Comparison of ENCODE assay signal across 8 cellular contexts in genomic region chr22:30326704-30327362, GRCh38. TPM values are rescaled to one million over a fixed set of nuclear protein-coding genes. Genes with fewer than 3 reads are reported as not detected.
DNase-seq lines count a peak whose midpoint lies in the region; ATAC-seq and TF ChIP-seq lines count a peak whose summit lies in the region.

Gene TBC1D10A (minus strand): TSS chr22:30326941. CDS start chr22:30326881, 60 bp downstream.

- intact Hi-C loops in body of pancreas (cut with DNase I) (no loop called here), sigmoid colon (cut with DNase I) (loop anchor here (1.0 to 2.0 kb wide), 2 partner anchors 30 to 39 kb away; partner anchors contain the start of genes CCDC157 and SF3A1)

- H3K27me3 ChIP-seq in body of pancreas: no peaks in the 10 kb centered on the region
- no peaks in the 10 kb centered on the region for H3K27me3 ChIP-seq in sigmoid colon

- H3K27ac ChIP-seq in 22Rv1: peak within 1 kb of the TSS; percentile 81
- H3K27ac ChIP-seq in body of pancreas: peak within 1 kb of the TSS; percentile 78 to 94 (median 86)
- H3K27ac ChIP-seq in sigmoid colon: peak within 1 kb of the TSS; percentile 91 to 98 (median 92)

- H3K4me3 ChIP-seq in body of pancreas (peak within 1 kb of the TSS; percentile 76 to 86), sigmoid colon (peak within 1 kb of the TSS; percentile 83 to 100 (median 96))

- ATAC-seq in HG03064 (IDR thresholded peaks at IDR 0.05; ENCODE audit: low read depth, unreplicated experiment) (peak; percentile 75), body of pancreas (peak; percentile 94)

- H3K9me3 ChIP-seq in body of pancreas: no peaks in the 10 kb centered on the region
- H3K9me3 ChIP-seq in sigmoid colon: no peaks in the 10 kb centered on the region

- DNase-seq in NCI-H2107 (lab: John Stamatoyannopoulos, UW) (peak; percentile 72), UCSD-AML1 (lab: John Stamatoyannopoulos, UW; ENCODE audit: unreplicated experiment) (peak; percentile 93), body of pancreas (peak; percentile 97 to 98 (median 98)), iPS DF 4.7 (ENCODE audit: extremely low read depth, low spot score) (peak; percentile 56), sigmoid colon (peak; percentile 94)

- TF ChIP-seq CTCF in 22Rv1 (IDR thresholded peaks at IDR 0.05) (no peak), body of pancreas (IDR thresholded peaks at IDR 0.05) (peak in 1 of 7 experiments; percentile 21), sigmoid colon (IDR thresholded peaks at IDR 0.05) (no peak)

- H3K36me3 ChIP-seq in body of pancreas (replicated peaks in 1 of 2; ENCODE audit: insufficient read depth in 1 of 2, low read depth in 2 of 2): no peaks in the 10 kb centered on the region
- peaks cover 0 to 18% (median 4%) of the 10 kb centered on the region in 4 donors for H3K36me3 ChIP-seq in sigmoid colon

- TF ChIP-seq EP300 in sigmoid colon (IDR thresholded peaks at IDR 0.05): no peak

- H3K4me1 ChIP-seq in body of pancreas (peaks cover 42% of the 10 kb centered on the region), sigmoid colon (peaks cover 0 to 48% (median 44%) of the 10 kb centered on the region in 4 donors)

- peak; percentile 74 for TF ChIP-seq POLR2A in GM18526 (IDR thresholded peaks at IDR 0.05; ENCODE audit: extremely low read depth, insufficient read length)
- peak; percentile 84 to 88 (median 87) for TF ChIP-seq POLR2A in body of pancreas (IDR thresholded peaks at IDR 0.05)
- TF ChIP-seq POLR2A in sigmoid colon (IDR thresholded peaks at IDR 0.05): peak; percentile 68 to 75

- WGBS in body of pancreas, 2 donors: 0 to 1% methylated on average over 3 to 64 of the region's 69 CpGs
- 0 to 1% methylated on average over 69 of the region's 69 CpGs for WGBS in sigmoid colon, 2 donors

RNA-seq across cellular contexts. Expression of gene TBC1D10A, which starts in this region (rescaled TPM):
- total RNA-seq in body of pancreas: 10 to 100 TPM in 1 of 2 donors, 1 to 10 TPM in 1; 4.3 to 15.0 TPM
- 10 to 100 TPM; 12.5 to 31.0 (median 26.8) TPM for total RNA-seq in sigmoid colon
- polyA plus RNA-seq in sigmoid colon: 10 to 100 TPM; 28.8 to 35.4 (median 29.1) TPM

Comparison
In these comparisons a context has a peak if more than half of its experiments do, and no peak if none do; other contexts are left out.
1. Peak in every context shown above with its lines: DNase-seq, ATAC-seq, H3K4me3 ChIP-seq and H3K27ac ChIP-seq.